Comparison of ENCODE assay signal across 12 cellular contexts in genomic region chr2:46850742-46851141, GRCh38.
DNase-seq lines count a peak whose midpoint lies in the region; ATAC-seq and TF ChIP-seq lines count a peak whose summit lies in the region.
"Had no signal": no experiment of that assay in that cellular context is flagged by ENCODE, and none has a peak within 500 bp of the region (broad histone marks: within the 10 kb centered on the region; RNA-seq: fewer than 3 reads in every experiment).

No MANE protein-coding gene starts in this region.

- intact Hi-C loops in uterus (cut with DNase I; ENCODE audit: low total_unique reads) = loop anchor here (5.0 kb wide), 1 partner anchor 38 kb away; no protein-coding TSS in a partner anchor

- no peak for TF ChIP-seq POLR2A in uterus (IDR thresholded peaks at IDR 0.05)

- ATAC-seq in esophagus mucosa = peak; percentile 8
- no peak for ATAC-seq in GM18868 (IDR thresholded peaks at IDR 0.05; ENCODE audit: unreplicated experiment)

- H3K9me3 ChIP-seq in muscle layer of colon (ENCODE audit: low read length) (no peaks in the 10 kb centered on the region), uterus (no peaks in the 10 kb centered on the region)

- H3K27me3 ChIP-seq in muscle layer of colon (ENCODE audit: control insufficient read depth in 1 of 2, insufficient read depth in 2 of 2, low read length in 2 of 2) = no peaks in the 10 kb centered on the region
- no peaks in the 10 kb centered on the region for H3K27me3 ChIP-seq in uterus

- H3K27ac ChIP-seq in muscle layer of colon (ENCODE audit: low read depth, low read length) (peak overlapping the region; percentile 78), uterus (peak overlapping the region; percentile 90 to 93)

- DNase-seq in activated effector memory CD4-positive, alpha-beta T cell treated with anti-CD3 and anti-CD28 coated beads, Interleukin-2, amount 50 U/mL, for 16 hours = peak; percentile 41
- DNase-seq in activated effector memory CD4-positive, alpha-beta T cell treated with Interleukin-2 at 50 U/mL for 16 hours = no peak
- DNase-seq in uterus = peak; percentile 90 to 93
- DNase-seq in ecto neural progenitor cell (ENCODE audit: low spot score) = no peak
- DNase-seq in NK-92 (lab: John Stamatoyannopoulos, UW; ENCODE audit: unreplicated experiment) = no peak
- DNase-seq: activated CD4-positive, alpha-beta T cell treated with anti-CD3 and anti-CD28 coated beads for 48 hours; caudate nucleus; islet precursor cell; stimulated activated CD4-positive, alpha-beta T cell treated with anti-CD3 and anti-CD28 coated beads, Interleukin-4, amount 100 ng/mL, for 4 hours had no signal

- H3K4me1 ChIP-seq in muscle layer of colon (ENCODE audit: insufficient read depth, low read length) (peaks cover 72% of the 10 kb centered on the region), uterus (peaks cover 40 to 52% of the 10 kb centered on the region in 2 donors)

- H3K36me3 ChIP-seq in muscle layer of colon (ENCODE audit: insufficient read depth, low read length) = no peaks in the 10 kb centered on the region
- no peaks in the 10 kb centered on the region for H3K36me3 ChIP-seq in uterus

- H3K9ac ChIP-seq in muscle layer of colon (ENCODE audit: low read length) = no peak overlapping the region

- H3K4me3 ChIP-seq in muscle layer of colon (ENCODE audit: low read depth in 1 of 2, low read length in 2 of 2) (no peak overlapping the region), uterus (no peak overlapping the region)

- peak in 1 of 4 experiments; percentile 30 for TF ChIP-seq CTCF in uterus (IDR thresholded peaks at IDR 0.05)

Comparison
In these comparisons a context has a peak if more than half of its experiments do, and no peak if none do; other contexts are left out.
1. DNase-seq: peak in activated effector memory CD4-positive, alpha-beta T cell treated with anti-CD3 and anti-CD28 coated beads, Interleukin-2, amount 50 U/mL, for 16 hours (single experiment) and uterus (2 of 2); none in activated effector memory CD4-positive, alpha-beta T cell treated with Interleukin-2 at 50 U/mL for 16 hours (single experiment), ecto neural progenitor cell (single experiment) and NK-92 (single experiment).